ENCODE assay signal across 9 cellular contexts in genomic region chr1:203338335-203339036, GRCh38. TPM values are rescaled to one million over a fixed set of nuclear protein-coding genes. Genes with fewer than 3 reads are reported as not detected.
A peak's percentile ranks its signal among the peaks of the same experiment; 100 is the strongest.
DNase-seq lines count a peak whose midpoint lies in the region; ATAC-seq and TF ChIP-seq lines count a peak whose summit lies in the region.
"Had no signal": no experiment of that assay in that cellular context is flagged by ENCODE, and none has a peak within 500 bp of the region (broad histone marks: within the 10 kb centered on the region; RNA-seq: fewer than 3 reads in every experiment).

No MANE protein-coding gene starts in this region.

- H3K9ac ChIP-seq in NT2/D1 (ENCODE audit: insufficient read length, low read depth): peak overlapping the region; percentile 37

- no peak overlapping the region for H3K4me3 ChIP-seq in CD8-positive, alpha-beta T cell (ENCODE audit: low read depth, low read length)
- H3K4me3 ChIP-seq in HFF-Myc (replicated peaks; ENCODE audit: low read depth, low read length) (no peak overlapping the region), NT2/D1 (ENCODE audit: insufficient read length, low read depth) (no peak overlapping the region), epithelial cell of proximal tubule (ENCODE audit: low read depth, low read length) (no peak overlapping the region)
- H3K4me3 ChIP-seq: SK-N-MC had no signal

- H3K27ac Mint-ChIP-seq in CD8-positive, alpha-beta T cell: no peak overlapping the region
- H3K27ac Mint-ChIP-seq in naive B cell: peak overlapping the region in 3 of 6 donors; percentile 3 to 52 (median 45)
- peak overlapping the region; percentile 46 for H3K27ac Mint-ChIP-seq in type B pancreatic cell

- H3K36me3 ChIP-seq in CD8-positive, alpha-beta T cell (ENCODE audit: insufficient read depth, low read length): no peaks in the 10 kb centered on the region
- H3K36me3 ChIP-seq in NT2/D1 (ENCODE audit: insufficient read depth, insufficient read length, low read length): no peaks in the 10 kb centered on the region

- no peaks in the 10 kb centered on the region for H3K9me3 Mint-ChIP-seq in CD8-positive, alpha-beta T cell
- no peaks in the 10 kb centered on the region for H3K9me3 Mint-ChIP-seq in naive B cell
- H3K9me3 Mint-ChIP-seq in type B pancreatic cell: no peaks in the 10 kb centered on the region

- TF ChIP-seq CTCF in CD8-positive, alpha-beta T cell (IDR thresholded peaks at IDR 0.05): peak; percentile 91
- peak; percentile 93 for TF ChIP-seq CTCF in HFF-Myc (IDR thresholded peaks at IDR 0.05; ENCODE audit: low read depth, low read length, missing control alignments)
- TF ChIP-seq CTCF in epithelial cell of proximal tubule (conservative IDR thresholded peaks at IDR 0.05; ENCODE audit: low read depth, low read length): peak; percentile 92
- peak; percentile 92 for TF ChIP-seq CTCF in type B pancreatic cell (conservative IDR thresholded peaks at IDR 0.05)

- CTCF ChIA-PET in CD8-positive, alpha-beta T cell (lab: Charles Lee): interaction anchor here (0.6 to 22.7 kb wide), 14 partner anchors 12 to 375 kb away, joined by 3 to 908 read pairs (median 14); partner anchors contain the start of genes BTG2, FMOD and PRELP

- H3K4me1 ChIP-seq in CD8-positive, alpha-beta T cell (ENCODE audit: insufficient read depth, low read length): peaks cover 16% of the 10 kb centered on the region
- peaks cover 2% of the 10 kb centered on the region for H3K4me1 ChIP-seq in NT2/D1 (ENCODE audit: insufficient read depth, insufficient read length)

- intact Hi-C loops in CD8-positive, alpha-beta T cell (cut with DNase I, micrococcal nuclease): loop anchor here (1.0 kb wide), 3 partner anchors 11 to 65 kb away; no protein-coding TSS in a partner anchor

- peak; percentile 33 to 78 (median 61) for DNase-seq in CD8-positive, alpha-beta T cell
- peak; percentile 45 for DNase-seq in HFF-Myc (ENCODE audit: extremely low read depth, low read depth)
- peak; percentile 79 for DNase-seq in NT2/D1 (ENCODE audit: low read depth, low spot score)
- DNase-seq in activated CD8-positive, alpha-beta memory T cell treated with anti-CD3 and anti-CD28 coated beads, Interleukin-2, amount 50 U/mL, for 48 hours: peak; percentile 65
- DNase-seq in epithelial cell of proximal tubule (ENCODE audit: low read depth): no peak
- DNase-seq in naive B cell: peak; percentile 65
- no peak for DNase-seq in type B pancreatic cell (ENCODE audit: extremely low spot score, unreplicated experiment)

- H3K27me3 Mint-ChIP-seq in CD8-positive, alpha-beta T cell (ENCODE audit: low read depth): peaks cover 8% of the 10 kb centered on the region
- H3K27me3 Mint-ChIP-seq in naive B cell (peaks cover 5 to 21% (median 8%) of the 10 kb centered on the region in 3 donors), type B pancreatic cell (peaks cover 20% of the 10 kb centered on the region)

- POLR2A ChIA-PET in CD8-positive, alpha-beta T cell (lab: Charles Lee): interaction anchor here (0.9 to 6.3 kb wide), 7 partner anchors 12 to 71 kb away, joined by 3 to 46 read pairs (median 6); partner anchors contain the start of gene BTG2

- H3K9me3 ChIP-seq in CD8-positive, alpha-beta T cell (ENCODE audit: low read length): no peaks in the 10 kb centered on the region
- no peaks in the 10 kb centered on the region for H3K9me3 ChIP-seq in NT2/D1 (ENCODE audit: insufficient read depth, low read length)

- H3K27me3 ChIP-seq in CD8-positive, alpha-beta T cell (ENCODE audit: insufficient read depth, low read length): no peaks in the 10 kb centered on the region
- peaks cover 14% of the 10 kb centered on the region for H3K27me3 ChIP-seq in NT2/D1 (ENCODE audit: insufficient read depth, insufficient read length)

- peak; percentile 83 for ATAC-seq in CD8-positive, alpha-beta T cell
- ATAC-seq in naive B cell (ENCODE audit: low read depth in 2 of 2): peak; percentile 75 to 77
- no peak for ATAC-seq in HG03354 (IDR thresholded peaks at IDR 0.05; ENCODE audit: poor library complexity, severe bottlenecking, unreplicated experiment)

- H3K4me3 Mint-ChIP-seq in CD8-positive, alpha-beta T cell: no peak overlapping the region
- peak overlapping the region in 3 of 8 donors; percentile 13 to 64 (median 37) for H3K4me3 Mint-ChIP-seq in naive B cell
- no peak overlapping the region for H3K4me3 Mint-ChIP-seq in type B pancreatic cell

- H3K4me1 Mint-ChIP-seq in CD8-positive, alpha-beta T cell (ENCODE audit: low read depth): peaks cover 25% of the 10 kb centered on the region
- peaks cover 29 to 40% (median 32%) of the 10 kb centered on the region in 3 donors for H3K4me1 Mint-ChIP-seq in naive B cell
- peaks cover 36% of the 10 kb centered on the region for H3K4me1 Mint-ChIP-seq in type B pancreatic cell (ENCODE audit: unreplicated experiment)

- H3K36me3 Mint-ChIP-seq in CD8-positive, alpha-beta T cell: no peaks in the 10 kb centered on the region
- H3K36me3 Mint-ChIP-seq in naive B cell (no peaks in the 10 kb centered on the region), type B pancreatic cell (no peaks in the 10 kb centered on the region)

- no peak overlapping the region for H3K27ac ChIP-seq in CD8-positive, alpha-beta T cell (ENCODE audit: low read depth, low read length)
- H3K27ac ChIP-seq: SK-N-MC had no signal

RNA-seq across cellular contexts. Expression of gene FMOD, which starts 12.4 kb away (rescaled TPM):
- not detected for total RNA-seq in CD8-positive, alpha-beta T cell
- total RNA-seq in epithelial cell of proximal tubule (0.07 and 0.17 TPM in 2 replicates), type B pancreatic cell (ENCODE audit: low replicate concordance) (3.9 and 8.3 TPM in 2 replicates)
- polyA plus RNA-seq in naive B cell (ENCODE audit: low read depth in 6 of 6): not detected

RNA-seq across cellular contexts. Expression of gene BTG2, which starts 33.2 kb away (rescaled TPM):
- total RNA-seq in CD8-positive, alpha-beta T cell: 100 to 1,000 TPM; 751 to 765 TPM
- total RNA-seq in epithelial cell of proximal tubule (9.1 and 22.7 TPM in 2 replicates), type B pancreatic cell (ENCODE audit: low replicate concordance) (49.8 and 147 TPM in 2 replicates)
- polyA plus RNA-seq in naive B cell (ENCODE audit: low read depth in 6 of 6): 100 to 1,000 TPM; 315 to 687 (median 417) TPM

Comparison
In these comparisons a context has a peak if more than half of its experiments do, and no peak if none do; other contexts are left out.
1. DNase-seq: peak in CD8-positive, alpha-beta T cell (7 of 7), HFF-Myc (single experiment), NT2/D1 (single experiment), activated CD8-positive, alpha-beta memory T cell treated with anti-CD3 and anti-CD28 coated beads, Interleukin-2, amount 50 U/mL, for 48 hours (single experiment) and naive B cell (single experiment); none in epithelial cell of proximal tubule (single experiment) and type B pancreatic cell (single experiment).
2. Peak in every context shown above with its lines, with median percentiles within 50 percentile points of each other: CTCF ChIP-seq.